Comparison of ENCODE assay signal across 18 cellular contexts in genomic region chr9:36332006-36332405, GRCh38.
DNase-seq lines count a peak whose midpoint lies in the region; ATAC-seq and TF ChIP-seq lines count a peak whose summit lies in the region.
"Had no signal": no experiment of that assay in that cellular context is flagged by ENCODE, and none has a peak within 500 bp of the region (broad histone marks: within the 10 kb centered on the region; RNA-seq: fewer than 3 reads in every experiment).

No MANE protein-coding gene starts in this region.

- no peak for TF ChIP-seq EP300 in esophagus muscularis mucosa (IDR thresholded peaks at IDR 0.05)

- H3K79me1 ChIP-seq in mesenchymal stem cell (replicated peaks; ENCODE audit: low read length, poor library complexity, severe bottlenecking), result peaks cover under 1% of the 10 kb centered on the region

- DNase-seq in AG10803 (ENCODE audit: low read depth) (peak; percentile 32), GM04504 (ENCODE audit: low read depth) (peak; percentile 28), RKO (ENCODE audit: low spot score) (peak; percentile 62), fibroblast of the aortic adventitia (ENCODE audit: low read depth) (peak; percentile 14), mesenchymal stem cell (no peak), esophagus muscularis mucosa (ENCODE audit: extremely low spot score) (no peak), NCI-H2081 (lab: John Stamatoyannopoulos, UW) (no peak)
- DNase-seq: DMS153, KBM-7, MM.1S, NCI-H1105, NCI-H1694 treated with DMSO at 0.1 percent for 48 hours, NCI-H2171, NCI-H510A had no signal

- 94% methylated on average over 2 of the region's 2 CpGs for WGBS in mesenchymal stem cell
- 44% methylated on average over 2 of the region's 2 CpGs for WGBS in esophagus muscularis mucosa

- no peak overlapping the region for H2AFZ ChIP-seq in mesenchymal stem cell (ENCODE audit: low read depth, low read length)
- H2AFZ ChIP-seq: GM23338 had no signal

- H4K91ac ChIP-seq in mesenchymal stem cell (ENCODE audit: low read length), result no peak overlapping the region

- H2AK5ac ChIP-seq in mesenchymal stem cell (ENCODE audit: low read length, severe bottlenecking), result no peak overlapping the region

- H3K9me3 ChIP-seq in mesenchymal stem cell (ENCODE audit: control insufficient read depth, low read length) (no peaks in the 10 kb centered on the region), esophagus muscularis mucosa (no peaks in the 10 kb centered on the region)
- H3K9me3 ChIP-seq: BLaER1 had no signal

- H3K4ac ChIP-seq in mesenchymal stem cell (ENCODE audit: low read depth in 1 of 2, low read length in 2 of 2), result no peak overlapping the region

- no peak overlapping the region for H3K9ac ChIP-seq in mesenchymal stem cell (ENCODE audit: low read length)
- H3K9ac ChIP-seq: BLaER1 had no signal

- H3K4me2 ChIP-seq in mesenchymal stem cell (ENCODE audit: low read length, poor library complexity, severe bottlenecking), result no peak overlapping the region
- H3K4me2 ChIP-seq: BLaER1, GM23338 had no signal

- H3K18ac ChIP-seq in mesenchymal stem cell (ENCODE audit: low read depth in 1 of 2, low read length in 2 of 2), result no peak overlapping the region

- H2BK12ac ChIP-seq in mesenchymal stem cell (ENCODE audit: low read length in 2 of 2), result no peak overlapping the region

- no peak overlapping the region for H2BK5ac ChIP-seq in mesenchymal stem cell (ENCODE audit: low read depth, low read length, poor library complexity, severe bottlenecking)

- intact Hi-C loops in esophagus muscularis mucosa (cut with DNase I), result no loop called here

- no peak overlapping the region for H3K23ac ChIP-seq in mesenchymal stem cell (ENCODE audit: low read length in 2 of 2)

- TF ChIP-seq CTCF in AG10803 (conservative IDR thresholded peaks at IDR 0.05; ENCODE audit: low read length) (no peak), fibroblast of the aortic adventitia (IDR thresholded peaks at IDR 0.05; ENCODE audit: insufficient read depth, low read length) (no peak), esophagus muscularis mucosa (IDR thresholded peaks at IDR 0.05) (no peak)

- TF ChIP-seq POLR2A in esophagus muscularis mucosa (IDR thresholded peaks at IDR 0.05; ENCODE audit: low read depth), result no peak

- H4K8ac ChIP-seq in mesenchymal stem cell (ENCODE audit: low read length), result no peak overlapping the region

- H3K27ac ChIP-seq in mesenchymal stem cell (ENCODE audit: low read length, poor library complexity, severe bottlenecking) (no peak overlapping the region), esophagus muscularis mucosa (replicated peaks in 1 of 4) (no peak overlapping the region)
- H3K27ac ChIP-seq: BLaER1, HL-60 had no signal

- no peak overlapping the region for H3K14ac ChIP-seq in mesenchymal stem cell (ENCODE audit: low read length in 2 of 2)

- no peaks in the 10 kb centered on the region for H3K27me3 ChIP-seq in mesenchymal stem cell (ENCODE audit: control insufficient read depth in 1 of 2, insufficient read depth in 1 of 2, low read length in 2 of 2)
- H3K27me3 ChIP-seq in esophagus muscularis mucosa, result no peaks in the 10 kb centered on the region
- H3K27me3 ChIP-seq: BLaER1 had no signal

- ATAC-seq in GM19455 (IDR thresholded peaks at IDR 0.05; ENCODE audit: unreplicated experiment), result no peak
- ATAC-seq: GM23338 had no signal

- H3K4me3 ChIP-seq in AG10803 (ENCODE audit: low read length), result no peak overlapping the region
- no peak overlapping the region for H3K4me3 ChIP-seq in fibroblast of the aortic adventitia (ENCODE audit: low read depth, low read length)
- no peak overlapping the region for H3K4me3 ChIP-seq in mesenchymal stem cell (ENCODE audit: insufficient read depth in 1 of 2, low read depth in 1 of 2, low read length in 2 of 2)
- no peak overlapping the region for H3K4me3 ChIP-seq in esophagus muscularis mucosa
- H3K4me3 ChIP-seq: BLaER1, GM23338 had no signal

- H2BK120ac ChIP-seq in mesenchymal stem cell (ENCODE audit: low read depth, low read length), result no peak overlapping the region

- H3K4me1 ChIP-seq in mesenchymal stem cell (ENCODE audit: control insufficient read depth, insufficient read depth, low read depth, low read length) (peaks cover 5% of the 10 kb centered on the region), esophagus muscularis mucosa (peaks cover 0 to 24% (median 13%) of the 10 kb centered on the region in 4 donors)
- H3K4me1 ChIP-seq: BLaER1 had no signal

- no peak overlapping the region for H2BK15ac ChIP-seq in mesenchymal stem cell (ENCODE audit: low read depth, poor library complexity, severe bottlenecking)

- H3K36me3 ChIP-seq in mesenchymal stem cell (ENCODE audit: control insufficient read depth in 1 of 2, insufficient read depth in 2 of 2, low read depth in 1 of 2, low read length in 2 of 2) (peaks cover 11 to 21% of the 10 kb centered on the region in 2 experiments), esophagus muscularis mucosa (peaks cover 0 to 34% (median 11%) of the 10 kb centered on the region in 4 donors)

Comparison
In these comparisons a context has a peak if more than half of its experiments do, and no peak if none do; other contexts are left out.
1. DNase-seq: peak in AG10803 (single experiment), GM04504 (single experiment), RKO (single experiment) and fibroblast of the aortic adventitia (single experiment); none in mesenchymal stem cell (single experiment), esophagus muscularis mucosa (single experiment) and NCI-H2081 (0 of 2).